ENCODE assay signal across 8 cellular contexts in genomic region chr16:4182581-4183257, GRCh38. TPM values are rescaled to one million over a fixed set of nuclear protein-coding genes. Genes with fewer than 3 reads are reported as not detected.
A peak's percentile ranks its signal among the peaks of the same experiment; 100 is the strongest.
DNase-seq lines count a peak whose midpoint lies in the region; ATAC-seq lines count a peak whose summit lies in the region.

No MANE protein-coding gene starts in this region.

- H3K27ac ChIP-seq in temporal lobe (ENCODE audit: low read depth, low read length), result peak overlapping the region; percentile 96

- POLR2A ChIA-PET in activated CD8-positive, alpha-beta T cell treated with anti-CD3 and anti-CD28 coated beads, Interleukin-2, amount 10 ng/mL, durations not matched to agents 7 days and 5 days (lab: Charles Lee), result interaction anchor here (0.6 to 0.9 kb wide), 2 partner anchors 10 kb away, joined by 3 to 6 read pairs; no protein-coding TSS in a partner anchor

- no peaks in the 10 kb centered on the region for H3K9me3 ChIP-seq in iPS-18c (ENCODE audit: control insufficient read depth, insufficient read depth, low read length)

- peak; percentile 48 for ATAC-seq in HG03342 (IDR thresholded peaks at IDR 0.05; ENCODE audit: unreplicated experiment)
- ATAC-seq in activated CD8-positive, alpha-beta T cell treated with anti-CD3 and anti-CD28 coated beads, Interleukin-2, amount 10 ng/mL, durations not matched to agents 7 days and 5 days, result no peak

- H3K4me1 Mint-ChIP-seq in activated naive CD4-positive, alpha-beta T cell treated with anti-CD3 and anti-CD28 coated beads, Interleukin-2, amount 10 ng/mL, durations not matched to agents 7 days and 5 days, result peaks cover 8% of the 10 kb centered on the region
- H3K4me1 Mint-ChIP-seq in activated CD8-positive, alpha-beta T cell treated with anti-CD3 and anti-CD28 coated beads, Interleukin-2, amount 10 ng/mL, durations not matched to agents 7 days and 5 days (ENCODE audit: low read depth), result peaks cover 7% of the 10 kb centered on the region

- no peaks in the 10 kb centered on the region for H3K36me3 Mint-ChIP-seq in activated naive CD4-positive, alpha-beta T cell treated with anti-CD3 and anti-CD28 coated beads, Interleukin-2, amount 10 ng/mL, durations not matched to agents 7 days and 5 days
- no peaks in the 10 kb centered on the region for H3K36me3 Mint-ChIP-seq in activated CD8-positive, alpha-beta T cell treated with anti-CD3 and anti-CD28 coated beads, Interleukin-2, amount 10 ng/mL, durations not matched to agents 7 days and 5 days (ENCODE audit: low read depth)

- no peak for DNase-seq in activated naive CD4-positive, alpha-beta T cell treated with anti-CD3 and anti-CD28 coated beads, Interleukin-2, amount 10 ng/mL, durations not matched to agents 7 days and 5 days
- DNase-seq in activated naive CD4-positive, alpha-beta T cell treated with anti-CD3 and anti-CD28 coated beads, Interleukin-2, amount 50 U/mL, for 16 hours, result no peak
- no peak for DNase-seq in activated CD8-positive, alpha-beta T cell treated with anti-CD3 and anti-CD28 coated beads, Interleukin-2, amount 10 ng/mL, durations not matched to agents 7 days and 5 days
- no peak for DNase-seq in activated CD4-positive, CD25-positive, alpha-beta regulatory T cell treated with anti-CD3 and anti-CD28 coated beads, Interleukin-2, amount 50 U/mL, for 72 hours
- no peak for DNase-seq in effector CD4-positive, alpha-beta T cell

- no peaks in the 10 kb centered on the region for H3K9me3 Mint-ChIP-seq in activated naive CD4-positive, alpha-beta T cell treated with anti-CD3 and anti-CD28 coated beads, Interleukin-2, amount 10 ng/mL, durations not matched to agents 7 days and 5 days
- no peaks in the 10 kb centered on the region for H3K9me3 Mint-ChIP-seq in activated CD8-positive, alpha-beta T cell treated with anti-CD3 and anti-CD28 coated beads, Interleukin-2, amount 10 ng/mL, durations not matched to agents 7 days and 5 days (ENCODE audit: insufficient read depth)

- H3K4me3 Mint-ChIP-seq in activated naive CD4-positive, alpha-beta T cell treated with anti-CD3 and anti-CD28 coated beads, Interleukin-2, amount 10 ng/mL, durations not matched to agents 7 days and 5 days, result peak overlapping the region; percentile 63
- peak overlapping the region; percentile 69 for H3K4me3 Mint-ChIP-seq in activated CD8-positive, alpha-beta T cell treated with anti-CD3 and anti-CD28 coated beads, Interleukin-2, amount 10 ng/mL, durations not matched to agents 7 days and 5 days

- peaks cover 58% of the 10 kb centered on the region for H3K27me3 Mint-ChIP-seq in activated naive CD4-positive, alpha-beta T cell treated with anti-CD3 and anti-CD28 coated beads, Interleukin-2, amount 10 ng/mL, durations not matched to agents 7 days and 5 days
- peaks cover 19% of the 10 kb centered on the region for H3K27me3 Mint-ChIP-seq in activated CD8-positive, alpha-beta T cell treated with anti-CD3 and anti-CD28 coated beads, Interleukin-2, amount 10 ng/mL, durations not matched to agents 7 days and 5 days (ENCODE audit: low read depth)

- CTCF ChIA-PET in activated naive CD4-positive, alpha-beta T cell treated with anti-CD3 and anti-CD28 coated beads, Interleukin-2, amount 10 ng/mL, durations not matched to agents 7 days and 5 days (lab: Charles Lee), result no interaction called here
- CTCF ChIA-PET in activated CD8-positive, alpha-beta T cell treated with anti-CD3 and anti-CD28 coated beads, Interleukin-2, amount 10 ng/mL, durations not matched to agents 7 days and 5 days (lab: Charles Lee), result interaction anchor here (1.1 kb wide), 1 partner anchor 71 kb away, joined by 3 read pairs; no protein-coding TSS in a partner anchor

- no peak overlapping the region for H3K27ac Mint-ChIP-seq in activated naive CD4-positive, alpha-beta T cell treated with anti-CD3 and anti-CD28 coated beads, Interleukin-2, amount 10 ng/mL, durations not matched to agents 7 days and 5 days
- H3K27ac Mint-ChIP-seq in activated CD8-positive, alpha-beta T cell treated with anti-CD3 and anti-CD28 coated beads, Interleukin-2, amount 10 ng/mL, durations not matched to agents 7 days and 5 days, result peak overlapping the region; percentile 20

- peak overlapping the region; percentile 91 for H3K4me3 ChIP-seq in iPS-18c (ENCODE audit: insufficient read depth, low read depth, low read length)

RNA-seq across cellular contexts. Expression of gene SRL, which starts 59.2 kb away (rescaled TPM):
- total RNA-seq in activated CD8-positive, alpha-beta T cell treated with anti-CD3 and anti-CD28 coated beads, Interleukin-2, amount 10 ng/mL, durations not matched to agents 7 days and 5 days, result not detected
- under 0.01 TPM for total RNA-seq in temporal lobe
